ENCODE assay signal across 10 cellular contexts in the genomic region with DNA sequence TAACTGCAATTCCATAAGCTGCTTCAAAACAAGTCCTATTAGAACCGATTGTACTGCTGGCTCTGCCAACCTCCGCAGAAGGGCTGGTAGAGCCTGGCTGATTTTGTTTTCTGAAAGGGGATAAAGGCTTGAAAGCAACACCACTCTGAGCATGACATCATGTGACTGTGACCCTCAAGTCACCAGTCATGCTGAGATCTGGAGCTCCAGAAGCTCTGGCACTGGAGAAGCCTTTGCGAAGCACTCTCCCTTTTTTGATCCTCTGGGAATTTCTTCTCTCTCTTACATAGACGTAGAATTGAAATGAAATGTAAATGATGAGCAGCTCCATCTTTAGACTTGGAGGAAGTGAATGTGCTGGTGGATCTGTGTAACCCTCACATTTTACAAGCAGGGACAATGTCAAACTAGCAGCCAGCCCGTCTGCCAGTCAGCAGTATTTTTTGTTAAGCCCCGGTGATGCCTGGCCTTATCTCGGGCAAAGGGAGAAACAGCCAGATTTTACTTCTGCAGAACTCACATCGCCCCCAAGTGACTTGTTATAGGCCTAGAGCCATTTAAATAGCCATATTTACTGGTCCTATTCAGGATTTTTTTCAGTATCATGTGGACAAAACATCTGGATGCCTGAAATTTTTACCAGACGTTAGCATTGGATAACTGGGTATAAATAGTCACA.
DNase-seq lines count a peak whose midpoint lies in the region; ATAC-seq, FAIRE-seq and TF ChIP-seq lines count a peak whose summit lies in the region.
"Had no signal": no experiment of that assay in that cellular context is flagged by ENCODE, and none has a peak within 500 bp of the region (broad histone marks: within the 10 kb centered on the region; RNA-seq: fewer than 3 reads in every experiment).

No MANE protein-coding gene starts in this region.

- H3K23ac ChIP-seq in neuronal stem cell (ENCODE audit: low read depth, low read length, poor library complexity), result no peak overlapping the region

- no peak overlapping the region for H2BK120ac ChIP-seq in neuronal stem cell (ENCODE audit: low read depth, low read length)

- no peaks in the 10 kb centered on the region for H3K79me1 ChIP-seq in neuronal stem cell (ENCODE audit: low read depth, low read length)

- no peak overlapping the region for H2BK12ac ChIP-seq in neuronal stem cell (ENCODE audit: low read length)

- DNase-seq in EH (ENCODE audit: low read depth) (peak; percentile 29), NCI-H526 treated with DMSO at 0.1 percent for 48 hours (lab: John Stamatoyannopoulos, UW) (peak; percentile 6), fibroblast of pulmonary artery (ENCODE audit: low read depth) (peak; percentile 45), neuronal stem cell (ENCODE audit: low spot score) (no peak), RCC 7860 (ENCODE audit: low spot score) (no peak), ascending aorta (ENCODE audit: low spot score in 2 of 2) (no peak), NCI-H446 (lab: John Stamatoyannopoulos, UW) (no peak)
- DNase-seq: activated CD4-positive, alpha-beta T cell treated with anti-CD3 and anti-CD28 coated beads, Interleukin-2, amount 10 ng/mL, durations not matched to agents 7 days and 5 days had no signal

- no peak for ATAC-seq in HG03442 (IDR thresholded peaks at IDR 0.05; ENCODE audit: unreplicated experiment)
- ATAC-seq: Panc1 had no signal

- TF ChIP-seq CTCF in fibroblast of pulmonary artery (IDR thresholded peaks at IDR 0.05; ENCODE audit: low read length, missing control alignments) (peak; percentile 20), ascending aorta (IDR thresholded peaks at IDR 0.05) (peak in 1 of 3 experiments; percentile 43)

- no peak overlapping the region for H3K4me3 ChIP-seq in fibroblast of pulmonary artery (replicated peaks; ENCODE audit: low read depth, low read length)
- no peak overlapping the region for H3K4me3 ChIP-seq in neuronal stem cell (ENCODE audit: low read length in 2 of 2)
- H3K4me3 ChIP-seq in ascending aorta, result peak overlapping the region in 1 of 2 donors; percentile 23

- H4K8ac ChIP-seq in neuronal stem cell (ENCODE audit: low read depth, low read length), result no peak overlapping the region

- intact Hi-C loops in ascending aorta (cut with DNase I), result loop anchor here (1.0 kb wide), 1 partner anchor 249 kb away; no protein-coding TSS in a partner anchor

- H3K4ac ChIP-seq in neuronal stem cell (ENCODE audit: low read length), result no peak overlapping the region

- peak overlapping the region; percentile 72 for H2AFZ ChIP-seq in neuronal stem cell (ENCODE audit: low read length)

- H3K18ac ChIP-seq in neuronal stem cell (ENCODE audit: low read length), result no peak overlapping the region

- H3K9me3 ChIP-seq in neuronal stem cell (replicated peaks in 1 of 2; ENCODE audit: control insufficient read depth in 2 of 2, insufficient read depth in 1 of 2, low read depth in 1 of 2, low read length in 2 of 2) (no peaks in the 10 kb centered on the region), ascending aorta (no peaks in the 10 kb centered on the region)

- no CpG with 5 or more reads among the region's 9 CpGs for WGBS in neuronal stem cell (ENCODE audit: extremely low coverage in 2 of 2, insufficient read length in 2 of 2, insufficient replicate concordance in 1 of 2), 2 donors

- no peak overlapping the region for H4K91ac ChIP-seq in neuronal stem cell (ENCODE audit: low read depth, low read length, poor library complexity)

- H2BK5ac ChIP-seq in neuronal stem cell (ENCODE audit: low read length), result no peak overlapping the region

- H3K27ac ChIP-seq in neuronal stem cell (replicated peaks; ENCODE audit: low read length) (no peak overlapping the region), ascending aorta (peak overlapping the region in 1 of 2 donors; percentile 54)

- H3K27me3 ChIP-seq in neuronal stem cell (ENCODE audit: control insufficient read depth in 3 of 3, insufficient read depth in 3 of 3, low read depth in 1 of 3, low read length in 3 of 3) (no peaks in the 10 kb centered on the region), ascending aorta (no peaks in the 10 kb centered on the region)

- H3K36me3 ChIP-seq in neuronal stem cell (replicated peaks in 1 of 2; ENCODE audit: control insufficient read depth in 2 of 2, insufficient read depth in 2 of 2, low read length in 2 of 2) (no peaks in the 10 kb centered on the region), ascending aorta (peaks cover 8 to 12% of the 10 kb centered on the region in 2 donors)

- no peak overlapping the region for H2BK15ac ChIP-seq in neuronal stem cell (ENCODE audit: low read length)

- FAIRE-seq in RCC 7860 (lab: Jason Lieb, UNC), result no peak

- H3K4me2 ChIP-seq in neuronal stem cell (ENCODE audit: insufficient read depth, low read length, poor library complexity, severe bottlenecking), result no peak overlapping the region

- H3K4me1 ChIP-seq in neuronal stem cell (ENCODE audit: control insufficient read depth in 2 of 2, insufficient read depth in 1 of 2, low read depth in 1 of 2, low read length in 2 of 2), result peaks cover 4 to 45% of the 10 kb centered on the region in 2 donors
- no peaks in the 10 kb centered on the region for H3K4me1 ChIP-seq in ascending aorta

- no peak overlapping the region for H3K9ac ChIP-seq in neuronal stem cell (ENCODE audit: low read depth, low read length, poor library complexity)

- H2AK5ac ChIP-seq in neuronal stem cell (ENCODE audit: low read depth, low read length), result no peak overlapping the region

- no peak overlapping the region for H3K14ac ChIP-seq in neuronal stem cell (ENCODE audit: low read length)

Comparison
In these comparisons a context has a peak if more than half of its experiments do, and no peak if none do; other contexts are left out.
1. DNase-seq: peak in EH (single experiment), NCI-H526 treated with DMSO at 0.1 percent for 48 hours (single experiment) and fibroblast of pulmonary artery (single experiment); none in neuronal stem cell (single experiment), RCC 7860 (single experiment), ascending aorta (0 of 2) and NCI-H446 (0 of 2).